In the genomic region with DNA sequence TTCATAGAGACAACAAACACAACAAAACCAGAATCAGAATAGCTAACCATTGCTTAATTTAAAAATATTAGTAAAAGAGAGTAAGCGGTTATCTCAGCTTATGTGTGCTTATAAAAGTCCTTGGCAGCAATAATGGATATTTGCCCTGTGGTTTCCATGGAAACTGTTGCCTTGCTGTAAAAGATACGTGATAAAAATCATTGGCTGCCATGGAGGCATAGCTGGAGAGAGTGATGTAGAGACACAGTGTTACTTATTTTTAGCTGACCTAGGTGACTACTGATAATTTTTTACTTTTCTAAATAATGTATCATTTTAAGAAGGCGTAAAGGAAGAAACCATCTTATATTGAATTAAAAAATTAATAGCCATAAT, we compare ENCODE assay signal across 9 cellular contexts.
A peak's percentile ranks its signal among the peaks of the same experiment; 100 is the strongest.
DNase-seq lines count a peak whose midpoint lies in the region; ATAC-seq and TF ChIP-seq lines count a peak whose summit lies in the region.
"Had no signal": no experiment of that assay in that cellular context is flagged by ENCODE, and none has a peak within 500 bp of the region (broad histone marks: within the 10 kb centered on the region; RNA-seq: fewer than 3 reads in every experiment).

No MANE protein-coding gene starts in this region.

- H3K9me3 ChIP-seq in HAP-1 (no peaks in the 10 kb centered on the region; the same call in 1 of the 2 replicates), esophagus squamous epithelium (no peaks in the 10 kb centered on the region), sigmoid colon (no peaks in the 10 kb centered on the region)

- intact Hi-C loops in esophagus squamous epithelium (cut with DNase I) (no loop called here), sigmoid colon (cut with DNase I) (loop anchor here (5.0 kb wide), 1 partner anchor 92 kb away; the partner anchor contains the start of gene ERC1)

- no peak for TF ChIP-seq POLR2A in esophagus squamous epithelium (IDR thresholded peaks at IDR 0.05)
- no peak for TF ChIP-seq POLR2A in sigmoid colon (IDR thresholded peaks at IDR 0.05)

- in situ Hi-C loops in HAP-1 (cut with MboI; ENCODE audit: low sequenced_read_pairs) = no loop called here

- no peaks in the 10 kb centered on the region for H3K27me3 ChIP-seq in HAP-1 (ENCODE audit: low read depth)
- no peaks in the 10 kb centered on the region for H3K27me3 ChIP-seq in esophagus squamous epithelium
- no peaks in the 10 kb centered on the region for H3K27me3 ChIP-seq in sigmoid colon

- TF ChIP-seq CTCF in esophagus squamous epithelium (IDR thresholded peaks at IDR 0.05) = no peak
- TF ChIP-seq CTCF in sigmoid colon (IDR thresholded peaks at IDR 0.05) = no peak

- 42 to 56% methylated on average over 3 of the region's 3 CpGs for WGBS in esophagus squamous epithelium, 2 donors
- WGBS in sigmoid colon, 2 donors = 42 to 57% methylated on average over 3 of the region's 3 CpGs

- DNase-seq in HAP-1 (ENCODE audit: low spot score in 2 of 2) = peak; percentile 38 to 65
- DNase-seq in NCI-H526 treated with DMSO at 0.1 percent for 48 hours (lab: John Stamatoyannopoulos, UW) = peak; percentile 44
- DNase-seq in esophagus squamous epithelium (lab: John Stamatoyannopoulos, UW) = no peak
- DNase-seq in sigmoid colon = no peak
- DNase-seq in activated naive CD4-positive, alpha-beta T cell treated with Interleukin-2 at 50 U/mL for 16 hours = no peak
- no peak for DNase-seq in activated CD4-positive, alpha-beta T cell treated with anti-CD3 and anti-CD28 coated beads for 1 hour
- DNase-seq in T-helper 9 cell = no peak
- DNase-seq: activated naive CD4-positive, alpha-beta T cell treated with anti-CD3 and anti-CD28 coated beads for 36 hours had no signal

- no peak overlapping the region for H3K4me3 ChIP-seq in HAP-1
- H3K4me3 ChIP-seq in esophagus squamous epithelium = no peak overlapping the region
- H3K4me3 ChIP-seq in sigmoid colon = peak overlapping the region in 3 of 4 donors; percentile 21 to 34 (median 26)

- no peaks in the 10 kb centered on the region for H3K36me3 ChIP-seq in HAP-1 (replicated peaks)
- no peaks in the 10 kb centered on the region for H3K36me3 ChIP-seq in esophagus squamous epithelium
- no peaks in the 10 kb centered on the region for H3K36me3 ChIP-seq in sigmoid colon

- H3K4me1 ChIP-seq in HAP-1 (peaks cover 5% of the 10 kb centered on the region), esophagus squamous epithelium (peaks cover 0 to 4% (median 0%) of the 10 kb centered on the region in 3 donors), sigmoid colon (peaks cover 0 to 21% (median 9%) of the 10 kb centered on the region in 4 donors)

- no peak for ATAC-seq in GM19351 (IDR thresholded peaks at IDR 0.05; ENCODE audit: unreplicated experiment)

- H3K27ac ChIP-seq in esophagus squamous epithelium = peak overlapping the region; percentile 23 to 53 (median 33)
- H3K27ac ChIP-seq in sigmoid colon = peak overlapping the region; percentile 51 to 77 (median 72)

- TF ChIP-seq EP300 in sigmoid colon (IDR thresholded peaks at IDR 0.05) = no peak

Comparison
In these comparisons a context has a peak if more than half of its experiments do, and no peak if none do; other contexts are left out.
1. DNase-seq: peak in HAP-1 (2 of 2) and NCI-H526 treated with DMSO at 0.1 percent for 48 hours (single experiment); none in esophagus squamous epithelium (single experiment), sigmoid colon (single experiment), activated naive CD4-positive, alpha-beta T cell treated with Interleukin-2 at 50 U/mL for 16 hours (single experiment), activated CD4-positive, alpha-beta T cell treated with anti-CD3 and anti-CD28 coated beads for 1 hour (single experiment) and T-helper 9 cell (single experiment).
2. H3K4me3 ChIP-seq: peak in sigmoid colon (3 of 4); none in HAP-1 (single experiment) and esophagus squamous epithelium (0 of 4).